ENCODE assay signal across 15 cellular contexts in genomic region chr4:154720123-154720522, GRCh38. TPM values are rescaled to one million over a fixed set of nuclear protein-coding genes. Genes with fewer than 3 reads are reported as not detected.
DNase-seq lines count a peak whose midpoint lies in the region; ATAC-seq and TF ChIP-seq lines count a peak whose summit lies in the region.
"Had no signal": no experiment of that assay in that cellular context is flagged by ENCODE, and none has a peak within 500 bp of the region (broad histone marks: within the 10 kb centered on the region; RNA-seq: fewer than 3 reads in every experiment).

No MANE protein-coding gene starts in this region.

- H3K36me3 ChIP-seq in RWPE2 (ENCODE audit: low read depth) (no peaks in the 10 kb centered on the region), uterus (no peaks in the 10 kb centered on the region), Peyer's patch (no peaks in the 10 kb centered on the region)
- H3K36me3 ChIP-seq: adrenal gland, BE2C had no signal

- TF ChIP-seq CTCF in Calu3 (IDR thresholded peaks at IDR 0.05; ENCODE audit: unreplicated experiment) = no peak
- TF ChIP-seq CTCF in RWPE2 (IDR thresholded peaks at IDR 0.05; ENCODE audit: poor library complexity, severe bottlenecking) = no peak
- TF ChIP-seq CTCF in uterus (IDR thresholded peaks at IDR 0.05) = no peak
- no peak for TF ChIP-seq CTCF in Peyer's patch (IDR thresholded peaks at IDR 0.05)

- no peak for DNase-seq in Calu3
- DNase-seq in RWPE2 (ENCODE audit: low spot score) = no peak
- DNase-seq in uterus = no peak
- no peak for DNase-seq in Peyer's patch
- no peak for DNase-seq in NCI-H446 (lab: John Stamatoyannopoulos, UW)
- no peak for DNase-seq in activated naive CD4-positive, alpha-beta T cell treated with anti-CD3 and anti-CD28 coated beads, Interleukin-2, amount 50 U/mL, for 16 hours
- DNase-seq: activated CD4-positive, alpha-beta memory T cell treated with anti-CD3 and anti-CD28 coated beads for 36 hours; adrenal gland; BE2C; effector memory CD8-positive, alpha-beta T cell; GOT3; right cardiac atrium; SK-N-SH had no signal

- no peak overlapping the region for H3K4me3 Mint-ChIP-seq in Calu3 (ENCODE audit: low read depth, unreplicated experiment)
- H3K4me3 Mint-ChIP-seq: activated CD4-positive, alpha-beta memory T cell treated with anti-CD3 and anti-CD28 coated beads for 36 hours; effector memory CD8-positive, alpha-beta T cell had no signal

- CTCF ChIA-PET in Calu3 (lab: Charles Lee) = interaction anchor here (0.6 to 1.8 kb wide), 2 partner anchors 12 to 33 kb away, joined by 5 to 6 read pairs; no protein-coding TSS in a partner anchor

- BruUV-seq in Calu3 (replicated peaks; lab: Mats Ljungman, UMichigan) = no TSS peak

- H3K27me3 ChIP-seq in RWPE2 (ENCODE audit: insufficient read depth, poor library complexity, severe bottlenecking) (no peaks in the 10 kb centered on the region), uterus (no peaks in the 10 kb centered on the region), Peyer's patch (no peaks in the 10 kb centered on the region)
- H3K27me3 ChIP-seq: adrenal gland, BE2C had no signal

- intact Hi-C loops in Calu3 (cut with micrococcal nuclease; ENCODE audit: unreplicated experiment) (no loop called here), uterus (cut with DNase I; ENCODE audit: low total_unique reads) (no loop called here)

- peak overlapping the region; percentile 82 for H3K27ac Mint-ChIP-seq in Calu3 (ENCODE audit: unreplicated experiment)
- H3K27ac Mint-ChIP-seq: activated CD4-positive, alpha-beta memory T cell treated with anti-CD3 and anti-CD28 coated beads for 36 hours; effector memory CD8-positive, alpha-beta T cell had no signal

- no peaks in the 10 kb centered on the region for H3K36me3 Mint-ChIP-seq in Calu3 (ENCODE audit: insufficient read depth, unreplicated experiment)
- H3K36me3 Mint-ChIP-seq: activated CD4-positive, alpha-beta memory T cell treated with anti-CD3 and anti-CD28 coated beads for 36 hours had no signal

- H3K27me3 Mint-ChIP-seq in Calu3 (ENCODE audit: unreplicated experiment) = no peaks in the 10 kb centered on the region
- H3K27me3 Mint-ChIP-seq: effector memory CD8-positive, alpha-beta T cell had no signal

- H3K27ac ChIP-seq in RWPE2 (ENCODE audit: poor library complexity, severe bottlenecking) = peak overlapping the region; percentile 62
- no peak overlapping the region for H3K27ac ChIP-seq in uterus
- H3K27ac ChIP-seq in Peyer's patch = no peak overlapping the region
- H3K27ac ChIP-seq: adrenal gland had no signal

- no peak for TF ChIP-seq POLR2A in uterus (IDR thresholded peaks at IDR 0.05)
- no peak for TF ChIP-seq POLR2A in Peyer's patch (IDR thresholded peaks at IDR 0.05)

- H3K9me3 ChIP-seq in RWPE2 (ENCODE audit: severe bottlenecking) = no peaks in the 10 kb centered on the region
- H3K9me3 ChIP-seq in uterus = no peaks in the 10 kb centered on the region
- H3K9me3 ChIP-seq in Peyer's patch = no peaks in the 10 kb centered on the region
- H3K9me3 ChIP-seq: adrenal gland, BE2C, SK-N-SH had no signal

- H3K4me1 Mint-ChIP-seq in Calu3 (ENCODE audit: low read depth, unreplicated experiment) = peaks cover 20% of the 10 kb centered on the region

- H3K4me3 ChIP-seq in RWPE2 (ENCODE audit: severe bottlenecking) (no peak overlapping the region), uterus (no peak overlapping the region), Peyer's patch (no peak overlapping the region)
- H3K4me3 ChIP-seq: adrenal gland had no signal

- peaks cover 19% of the 10 kb centered on the region for H3K4me1 ChIP-seq in RWPE2 (ENCODE audit: insufficient read depth, poor library complexity, severe bottlenecking)
- H3K4me1 ChIP-seq in uterus = no peaks in the 10 kb centered on the region
- H3K4me1 ChIP-seq in Peyer's patch = no peaks in the 10 kb centered on the region
- H3K4me1 ChIP-seq: adrenal gland, BE2C had no signal

- ATAC-seq in GM19397 (IDR thresholded peaks at IDR 0.05; ENCODE audit: unreplicated experiment) (peak; percentile 68), HG03025 (IDR thresholded peaks at IDR 0.05; ENCODE audit: low FRiP score, unreplicated experiment) (peak; percentile 59), RWPE2 (ENCODE audit: low read depth) (peak; percentile 98)
- ATAC-seq: effector memory CD8-positive, alpha-beta T cell; right cardiac atrium had no signal

- H3K9me3 Mint-ChIP-seq in Calu3 (ENCODE audit: low read depth, unreplicated experiment) = no peaks in the 10 kb centered on the region
- H3K9me3 Mint-ChIP-seq: activated CD4-positive, alpha-beta memory T cell treated with anti-CD3 and anti-CD28 coated beads for 36 hours; effector memory CD8-positive, alpha-beta T cell had no signal

RNA-seq across cellular contexts. Expression of gene LRAT, which starts 23.7 kb away (rescaled TPM):
- total RNA-seq in Calu3 (2022) (5.7 and 7.0 TPM in 2 replicates), uterus (1 to 10 TPM in 2 of 4 donors, not detected in 2; 1.1 to 3.8 TPM), Peyer's patch (1 to 10 TPM in 3 of 4 donors, not detected in 1; 2.8 to 7.4 (median 2.9) TPM)
- total RNA-seq: activated CD4-positive, alpha-beta memory T cell treated with anti-CD3 and anti-CD28 coated beads for 36 hours had no signal
